8 cellular contexts compared by ENCODE assay signal in the genomic region with DNA sequence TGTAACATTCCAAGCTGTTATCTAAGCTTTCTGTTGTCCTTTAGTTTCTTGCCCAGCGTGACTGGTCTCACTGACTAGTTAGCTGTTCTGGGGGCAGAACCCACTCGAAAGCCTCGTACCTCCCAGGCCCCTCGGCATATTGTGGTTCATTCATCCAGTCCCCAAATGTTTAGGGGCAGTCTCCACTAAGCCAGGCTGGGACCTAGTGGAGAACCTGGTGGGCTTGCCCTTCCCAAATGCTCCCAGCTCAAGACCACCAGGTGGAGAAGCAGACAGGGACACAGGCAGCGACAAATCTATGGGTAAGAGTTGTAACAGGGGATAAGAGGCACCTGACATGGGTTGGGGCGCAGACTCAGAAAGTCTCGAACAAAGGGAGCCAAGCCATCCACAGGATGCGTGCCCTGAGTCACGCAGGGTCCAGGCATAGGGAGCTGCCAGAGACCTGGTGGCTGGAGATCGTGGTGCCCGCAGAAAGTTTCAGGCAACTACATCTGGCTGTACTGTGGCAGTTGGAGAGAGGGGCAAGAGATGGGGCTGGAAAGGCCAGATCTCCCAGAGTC. TPM values are rescaled to one million over a fixed set of nuclear protein-coding genes. Genes with fewer than 3 reads are reported as not detected.
DNase-seq lines count a peak whose midpoint lies in the region; ATAC-seq and TF ChIP-seq lines count a peak whose summit lies in the region.

No MANE protein-coding gene starts in this region.

- H3K4me1 ChIP-seq in HCT116 (ENCODE audit: control insufficient read depth in 1 of 2, insufficient read depth in 2 of 2, low read length in 2 of 2), result peaks cover 28 to 46% of the 10 kb centered on the region in 2 experiments
- peaks cover 11% of the 10 kb centered on the region for H3K4me1 ChIP-seq in right cardiac atrium (ENCODE audit: control insufficient read depth, insufficient read depth, low read length)
- H3K4me1 ChIP-seq in spleen, result peaks cover 26 to 78% (median 58%) of the 10 kb centered on the region in 6 donors

- BruUV-seq in HCT116 (replicated peaks; lab: Mats Ljungman, UMichigan), result no TSS peak

- peak overlapping the region; percentile 91 for H3K4me2 ChIP-seq in HCT116 (ENCODE audit: low read length)

- CTCF ChIA-PET in HCT116 (lab: Charles Lee), result interaction anchor here (1.1 to 1.6 kb wide), 2 partner anchors 25 to 39 kb away, joined by 3 to 6 read pairs; no protein-coding TSS in a partner anchor
- CTCF ChIA-PET in activated CD8-positive, alpha-beta T cell treated with anti-CD3 and anti-CD28 coated beads for 36 hours (lab: Charles Lee), result interaction anchor here (1.1 to 15.3 kb wide), 7 partner anchors 22 to 136 kb away, joined by 3 to 163 read pairs (median 5); no protein-coding TSS in a partner anchor

- no peaks in the 10 kb centered on the region for H4K20me1 ChIP-seq in HCT116 (ENCODE audit: insufficient read depth)

- H3K27me3 Mint-ChIP-seq in activated CD8-positive, alpha-beta T cell treated with anti-CD3 and anti-CD28 coated beads for 36 hours, result no peaks in the 10 kb centered on the region

- TF ChIP-seq CTCF in HCT116 (IDR thresholded peaks at IDR 0.05 in 2 of 3, conservative IDR thresholded peaks at IDR 0.05 in 1 of 3; ENCODE audit: borderline replicate concordance in 1 of 3, insufficient read depth in 1 of 3, low read depth in 2 of 3, low read length in 2 of 3), result no peak
- no peak for TF ChIP-seq CTCF in activated CD8-positive, alpha-beta T cell treated with anti-CD3 and anti-CD28 coated beads for 36 hours (IDR thresholded peaks at IDR 0.05)
- no peak for TF ChIP-seq CTCF in spleen (IDR thresholded peaks at IDR 0.05 in 8 of 11, conservative IDR thresholded peaks at IDR 0.05 in 3 of 11)
- TF ChIP-seq CTCF in omental fat pad (IDR thresholded peaks at IDR 0.05), result no peak

- H3K27ac ChIP-seq in HCT116 (ENCODE audit: low read depth, low read length) (peak overlapping the region; percentile 95), right cardiac atrium (ENCODE audit: low read length) (peak overlapping the region; percentile 73), spleen (peak overlapping the region; percentile 71 to 94 (median 88))

- TF ChIP-seq POLR2A in HCT116 (IDR thresholded peaks at IDR 0.05; ENCODE audit: borderline replicate concordance, extremely low read depth, insufficient read depth, insufficient read length) (no peak), spleen (IDR thresholded peaks at IDR 0.05) (no peak)

- H3K9me3 Mint-ChIP-seq in activated CD8-positive, alpha-beta T cell treated with anti-CD3 and anti-CD28 coated beads for 36 hours, result no peaks in the 10 kb centered on the region

- H3K36me3 Mint-ChIP-seq in activated CD8-positive, alpha-beta T cell treated with anti-CD3 and anti-CD28 coated beads for 36 hours (ENCODE audit: low read depth), result peaks cover 24% of the 10 kb centered on the region

- no peak for TF ChIP-seq RAD21 in HCT116 (IDR thresholded peaks at IDR 0.05; ENCODE audit: low read depth)

- peak overlapping the region; percentile 97 for H3K27ac Mint-ChIP-seq in activated CD8-positive, alpha-beta T cell treated with anti-CD3 and anti-CD28 coated beads for 36 hours

- H3K9me3 ChIP-seq in HCT116 (ENCODE audit: control insufficient read depth in 1 of 2, insufficient read depth in 1 of 2, low read depth in 1 of 2, low read length in 2 of 2), result no peaks in the 10 kb centered on the region
- no peaks in the 10 kb centered on the region for H3K9me3 ChIP-seq in right cardiac atrium (ENCODE audit: control insufficient read depth, low read length)
- H3K9me3 ChIP-seq in spleen, result no peaks in the 10 kb centered on the region

- RAD21 ChIA-PET in HCT116 (lab: Charles Lee; ENCODE audit: low non-redundant PET in 1 of 2, low total read pairs in 2 of 2, uncharacterized antibody in 2 of 2, unreplicated experiment in 2 of 2), result no interaction called here

- 65% methylated on average over 11 of the region's 11 CpGs for WGBS in right cardiac atrium
- 60 to 80% (median 73%) methylated on average over 9 to 11 of the region's 11 CpGs for WGBS in spleen, 5 donors

- no peak for ATAC-seq in HCT116
- ATAC-seq in activated CD8-positive, alpha-beta T cell treated with anti-CD3 and anti-CD28 coated beads for 36 hours, result peak; percentile 5
- ATAC-seq in right cardiac atrium, result no peak
- ATAC-seq in omental fat pad (ENCODE audit: low FRiP score), result no peak

- POLR2A ChIA-PET in HCT116 (lab: Charles Lee), result interaction anchor here (1.9 to 2.8 kb wide), 3 partner anchors 10 to 26 kb away, joined by 5 to 8 read pairs (median 8); no protein-coding TSS in a partner anchor
- POLR2A ChIA-PET in activated CD8-positive, alpha-beta T cell treated with anti-CD3 and anti-CD28 coated beads for 36 hours (lab: Charles Lee), result interaction anchor here (0.8 to 22.5 kb wide), 12 partner anchors 13 to 92 kb away, joined by 3 to 408 read pairs (median 6); a partner anchor contains a TSS

- intact Hi-C loops in HCT116 (cut with micrococcal nuclease) (no loop called here), right cardiac atrium (cut with DNase I) (loop anchor here in 2 of 4 donors (5.0 to 10.0 kb wide), 2 partner anchors 39 to 53 kb away; no protein-coding TSS in a partner anchor), spleen (cut with DNase I; ENCODE audit: low total_unique reads) (no loop called here)
- intact Hi-C loops in activated CD8-positive, alpha-beta T cell treated with anti-CD3 and anti-CD28 coated beads for 36 hours (cut with micrococcal nuclease), result no loop called here

- H3K79me2 ChIP-seq in HCT116 (ENCODE audit: insufficient read depth, low read length), result peaks cover 36% of the 10 kb centered on the region

- no peaks in the 10 kb centered on the region for H3K9me2 ChIP-seq in HCT116 (ENCODE audit: insufficient read depth)

- DNase-seq in HCT116 (ENCODE audit: low read depth, low spot score), result no peak
- DNase-seq in activated CD8-positive, alpha-beta T cell treated with anti-CD3 and anti-CD28 coated beads for 36 hours, result peak; percentile 77
- no peak for DNase-seq in right cardiac atrium
- no peak for DNase-seq in spleen
- no peak for DNase-seq in HuH-7 (ENCODE audit: low spot score)
- DNase-seq in NCI-H82 treated with DMSO at 0.1 percent for 48 hours (lab: John Stamatoyannopoulos, UW; ENCODE audit: unreplicated experiment), result no peak
- DNase-seq in MV-4-11 (lab: John Stamatoyannopoulos, UW), result no peak
- no peak for DNase-seq in omental fat pad (ENCODE audit: low spot score)

- H3K4me3 Mint-ChIP-seq in activated CD8-positive, alpha-beta T cell treated with anti-CD3 and anti-CD28 coated beads for 36 hours, result peak overlapping the region; percentile 97

- no peak overlapping the region for H2AFZ ChIP-seq in HCT116 (ENCODE audit: low read depth, low read length, poor library complexity, severe bottlenecking)

- peak overlapping the region; percentile 71 for H3K9ac ChIP-seq in HCT116 (ENCODE audit: low read length)

- H3K4me1 Mint-ChIP-seq in activated CD8-positive, alpha-beta T cell treated with anti-CD3 and anti-CD28 coated beads for 36 hours (ENCODE audit: low read depth), result peaks cover 39% of the 10 kb centered on the region

- H3K4me3 ChIP-seq in HCT116 (replicated peaks in 1 of 2; ENCODE audit: low read depth in 1 of 2, low read length in 2 of 2) (peak overlapping the region; percentile 44 to 62), right cardiac atrium (ENCODE audit: low read length) (peak overlapping the region; percentile 92), spleen (peak overlapping the region; percentile 1 to 94 (median 74))

- H3K36me3 ChIP-seq in HCT116 (ENCODE audit: control insufficient read depth in 1 of 2, insufficient read depth in 2 of 2, low read length in 2 of 2), result no peaks in the 10 kb centered on the region
- no peaks in the 10 kb centered on the region for H3K36me3 ChIP-seq in spleen

- no peaks in the 10 kb centered on the region for H3K27me3 ChIP-seq in HCT116 (ENCODE audit: insufficient read depth, low read length)
- H3K27me3 ChIP-seq in right cardiac atrium (ENCODE audit: control insufficient read depth, insufficient read depth), result no peaks in the 10 kb centered on the region
- H3K27me3 ChIP-seq in spleen (replicated peaks in 1 of 7), result peaks cover 0 to 12% (median 0%) of the 10 kb centered on the region in 7 donors

TF ChIP-seq in HCT116, 20 proteins besides CTCF, POLR2A, EP300 and RAD21:
- no peak for TF ChIP-seq TCF7L2 (IDR thresholded peaks at IDR 0.05; ENCODE audit: borderline replicate concordance, extremely low read depth, insufficient read depth, insufficient read length)
- no peak for TF ChIP-seq SIN3A (IDR thresholded peaks at IDR 0.05; ENCODE audit: low read depth)

RNA-seq across cellular contexts. Expression of a gene that starts 0.9 kb away (rescaled TPM):
- total RNA-seq in HCT116 (2021; ENCODE audit: unreplicated experiment), result 44.2 TPM
- 28.1 and 33.1 TPM in 2 replicates for polyA plus RNA-seq in HCT116 (2012)
- total RNA-seq in activated CD8-positive, alpha-beta T cell treated with anti-CD3 and anti-CD28 coated beads for 36 hours, result 10 to 100 TPM; 79.7 to 81.5 TPM
- total RNA-seq in right cardiac atrium, result 10 to 100 TPM; 23.1 to 35.1 (median 31.6) TPM
- 12.7 TPM for polyA plus RNA-seq in right cardiac atrium
- 100 to 1,000 TPM in 1 of 7 donors, 10 to 100 TPM in 6; 27.3 to 102 (median 72.8) TPM for total RNA-seq in spleen
- polyA plus RNA-seq in spleen, result 10 to 100 TPM; 28.6 to 39.6 (median 29.0) TPM
- total RNA-seq in omental fat pad, result 1 to 10 TPM; 4.8 to 9.0 (median 7.1) TPM

RNA-seq across cellular contexts. Expression of a gene that starts 44.0 kb away (rescaled TPM):
- total RNA-seq in HCT116 (2021; ENCODE audit: unreplicated experiment), result 54.6 TPM
- 58.0 and 62.6 TPM in 2 replicates for polyA plus RNA-seq in HCT116 (2012)
- 10 to 100 TPM; 41.3 to 43.9 TPM for total RNA-seq in activated CD8-positive, alpha-beta T cell treated with anti-CD3 and anti-CD28 coated beads for 36 hours
- 10 to 100 TPM; 13.6 to 20.0 (median 16.0) TPM for total RNA-seq in right cardiac atrium
- polyA plus RNA-seq in right cardiac atrium, result 16.4 TPM
- total RNA-seq in spleen, result 10 to 100 TPM; 19.5 to 31.3 (median 25.2) TPM
- polyA plus RNA-seq in spleen, result 10 to 100 TPM; 23.6 to 33.8 (median 28.1) TPM
- total RNA-seq in omental fat pad, result 10 to 100 TPM in 3 of 4 donors, 1 to 10 TPM in 1; 8.8 to 18.0 (median 13.5) TPM

RNA-seq across cellular contexts. Expression of a gene that starts 51.1 kb away (rescaled TPM):
- total RNA-seq in HCT116 (2021; ENCODE audit: unreplicated experiment) (37.6 TPM), right cardiac atrium (1 to 10 TPM in 1 of 4 donors, under 1 TPM in 1, not detected in 2; 0.29 to 1.3 TPM), spleen (1 to 10 TPM in 2 of 7 donors, under 1 TPM in 3, not detected in 2; 0.46 to 3.6 (median 0.94) TPM), omental fat pad (1 to 10 TPM in 3 of 4 donors, under 1 TPM in 1; 0.82 to 3.0 (median 1.3) TPM)
- polyA plus RNA-seq in HCT116 (2012), result 35.7 and 36.0 TPM in 2 replicates
- total RNA-seq in activated CD8-positive, alpha-beta T cell treated with anti-CD3 and anti-CD28 coated beads for 36 hours, result 1 to 10 TPM; 1.7 to 2.5 TPM
- polyA plus RNA-seq in right cardiac atrium (0.29 TPM), spleen (under 1 TPM; 0.13 to 0.51 (median 0.42) TPM)
